Comparison of ENCODE assay signal across 24 cellular contexts in the genomic region with DNA sequence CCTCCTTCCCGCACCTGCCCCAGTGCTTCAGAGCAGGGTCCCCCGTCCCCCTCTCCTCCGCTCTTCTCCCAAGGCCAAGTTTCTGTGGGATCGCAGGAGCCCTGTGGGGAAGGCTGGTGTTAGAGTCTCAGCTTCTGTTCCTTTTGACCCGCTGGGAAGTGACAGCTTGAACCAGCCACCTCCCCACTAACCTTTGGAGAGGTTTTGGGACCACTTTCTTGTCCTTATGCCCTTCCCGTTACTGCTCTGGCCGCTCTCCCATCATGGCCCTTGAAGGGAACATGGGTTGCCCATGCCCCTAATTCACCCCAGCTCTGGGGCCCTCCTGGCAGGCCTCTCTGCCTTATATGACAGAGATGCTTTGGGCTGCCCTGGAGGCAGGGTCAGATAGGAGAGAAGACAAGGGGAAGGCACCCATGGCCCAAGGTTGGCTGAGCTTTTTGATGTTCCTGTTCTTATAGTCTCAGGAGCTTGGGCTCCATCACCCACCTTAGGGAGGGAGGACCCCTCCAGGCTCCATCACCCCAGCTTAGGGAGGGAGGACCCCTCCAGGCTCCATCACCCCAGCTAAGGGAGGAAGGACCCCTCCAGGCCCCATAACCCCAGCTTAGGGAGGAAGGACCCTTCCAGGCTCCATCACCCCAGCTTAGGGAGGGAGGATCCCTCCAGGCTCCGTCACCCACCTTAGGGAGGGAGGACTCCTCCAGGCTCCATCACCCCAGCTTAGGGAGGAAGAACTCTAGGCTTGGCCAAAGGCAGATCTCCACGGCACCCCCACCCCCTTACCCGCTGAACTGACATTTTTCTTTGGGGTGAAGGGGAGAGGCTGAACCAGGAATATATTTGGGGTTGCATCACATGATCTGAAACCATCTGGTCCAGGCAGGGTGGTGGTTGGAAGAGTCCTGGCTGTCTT. TPM values are rescaled to one million over a fixed set of nuclear protein-coding genes. Genes with fewer than 3 reads are reported as not detected.
DNase-seq lines count a peak whose midpoint lies in the region; ATAC-seq and TF ChIP-seq lines count a peak whose summit lies in the region.
"Had no signal": no experiment of that assay in that cellular context is flagged by ENCODE, and none has a peak within 500 bp of the region (broad histone marks: within the 10 kb centered on the region; RNA-seq: fewer than 3 reads in every experiment).

No MANE protein-coding gene starts in this region.

- H3K36me3 ChIP-seq in HEK293 (ENCODE audit: control insufficient read depth in 2 of 2, insufficient read depth in 1 of 2, low read length in 2 of 2), result no peaks in the 10 kb centered on the region
- H3K36me3 ChIP-seq in endodermal cell (ENCODE audit: control insufficient read depth, insufficient read depth, low read length), result no peaks in the 10 kb centered on the region
- H3K36me3 ChIP-seq: HAP-1, SJSA1 had no signal

- H3K4me1 ChIP-seq in HEK293 (ENCODE audit: control insufficient read depth, insufficient read depth, low read length) (no peaks in the 10 kb centered on the region), endodermal cell (ENCODE audit: control insufficient read depth, insufficient read depth, low read length) (no peaks in the 10 kb centered on the region)
- H3K4me1 ChIP-seq: HAP-1 had no signal

- H3K27me3 ChIP-seq in endodermal cell (ENCODE audit: control insufficient read depth, insufficient read depth, low read length, poor library complexity, severe bottlenecking), result no peaks in the 10 kb centered on the region
- H3K27me3 ChIP-seq: SJSA1 had no signal

- DNase-seq in activated CD8-positive, alpha-beta memory T cell treated with anti-CD3 and anti-CD28 coated beads, Interleukin-2, amount 50 U/mL, for 48 hours, result peak; percentile 46
- no peak for DNase-seq in activated CD8-positive, alpha-beta memory T cell treated with anti-CD3 and anti-CD28 coated beads, Interleukin-2, amount 10 ng/mL, durations not matched to agents 7 days and 5 days
- DNase-seq in endodermal cell (peak; percentile 43), progenitor cell of endocrine pancreas (ENCODE audit: low spot score, unreplicated experiment) (no peak), cerebellum (ENCODE audit: low spot score) (no peak), HFFc6 (no peak), putamen (ENCODE audit: low spot score) (no peak)
- DNase-seq: 8988T; C1 segment of cervical spinal cord; CD8-positive, alpha-beta T cell; DND-41; GM23248; NCI-H1105 treated with DMSO at 0.1 percent for 48 hours; NCI-H2029 treated with DMSO at 0.1 percent for 48 hours; NCI-H2171; NCI-H345; NCI-H524; NCI-H774; NK-92 treated with Interleukin-12 subunit alpha and Interleukin-12 subunit beta, amount 100 ng/mL, for 24 hours had no signal

- H3K9me3 Mint-ChIP-seq in activated CD8-positive, alpha-beta memory T cell treated with anti-CD3 and anti-CD28 coated beads, Interleukin-2, amount 10 ng/mL, durations not matched to agents 7 days and 5 days (ENCODE audit: low read depth), result no peaks in the 10 kb centered on the region
- H3K9me3 Mint-ChIP-seq in endodermal cell (no peaks in the 10 kb centered on the region), progenitor cell of endocrine pancreas (ENCODE audit: low read depth) (no peaks in the 10 kb centered on the region), HFFc6 (no peaks in the 10 kb centered on the region)
- H3K9me3 Mint-ChIP-seq: CD8-positive, alpha-beta T cell; IgD-negative memory B cell had no signal

- TF ChIP-seq CTCF in HEK293 (tag by site-specific recombination; IDR thresholded peaks at IDR 0.05), result no peak
- no peak for TF ChIP-seq CTCF in endodermal cell (conservative IDR thresholded peaks at IDR 0.05)
- no peak for TF ChIP-seq CTCF in progenitor cell of endocrine pancreas (IDR thresholded peaks at IDR 0.05; ENCODE audit: unreplicated experiment)
- TF ChIP-seq CTCF in HFFc6 (IDR thresholded peaks at IDR 0.05), result no peak

- POLR2A ChIA-PET in HEK293 (lab: Yijun Ruan, JAX), result interaction anchor here (0.6 to 0.8 kb wide), 2 partner anchors 68 to 148 kb away, joined by 3 read pairs; a partner anchor contains a TSS

- no peaks in the 10 kb centered on the region for H3K36me3 Mint-ChIP-seq in activated CD8-positive, alpha-beta memory T cell treated with anti-CD3 and anti-CD28 coated beads, Interleukin-2, amount 10 ng/mL, durations not matched to agents 7 days and 5 days
- no peaks in the 10 kb centered on the region for H3K36me3 Mint-ChIP-seq in endodermal cell (ENCODE audit: low read depth)
- no peaks in the 10 kb centered on the region for H3K36me3 Mint-ChIP-seq in progenitor cell of endocrine pancreas (ENCODE audit: insufficient read depth)
- no peaks in the 10 kb centered on the region for H3K36me3 Mint-ChIP-seq in HFFc6 (ENCODE audit: low read depth)
- H3K36me3 Mint-ChIP-seq: IgD-negative memory B cell had no signal

- H3K4me3 ChIP-seq in HEK293 (ENCODE audit: low read depth, low read length) (no peak overlapping the region), endodermal cell (ENCODE audit: low read length) (no peak overlapping the region)
- H3K4me3 ChIP-seq: GM12878, GM23248, HAP-1, SJSA1 had no signal

- no peaks in the 10 kb centered on the region for H3K27me3 Mint-ChIP-seq in activated CD8-positive, alpha-beta memory T cell treated with anti-CD3 and anti-CD28 coated beads, Interleukin-2, amount 10 ng/mL, durations not matched to agents 7 days and 5 days
- no peaks in the 10 kb centered on the region for H3K27me3 Mint-ChIP-seq in endodermal cell (ENCODE audit: insufficient read depth)
- H3K27me3 Mint-ChIP-seq in progenitor cell of endocrine pancreas, result peaks cover 3% of the 10 kb centered on the region
- peaks cover 8% of the 10 kb centered on the region; the same call in 1 of the 2 replicates for H3K27me3 Mint-ChIP-seq in HFFc6 (ENCODE audit: insufficient read depth)

- H3K27ac ChIP-seq in HEK293 (ENCODE audit: extremely low read depth, low read depth, low read length) (no peak overlapping the region), endodermal cell (ENCODE audit: low read depth, low read length) (no peak overlapping the region)
- H3K27ac ChIP-seq: GM23248, SJSA1 had no signal

- H3K27ac Mint-ChIP-seq in activated CD8-positive, alpha-beta memory T cell treated with anti-CD3 and anti-CD28 coated beads, Interleukin-2, amount 10 ng/mL, durations not matched to agents 7 days and 5 days, result no peak overlapping the region
- no peak overlapping the region for H3K27ac Mint-ChIP-seq in endodermal cell
- peak overlapping the region; percentile 37 for H3K27ac Mint-ChIP-seq in progenitor cell of endocrine pancreas
- H3K27ac Mint-ChIP-seq in HFFc6, result no peak overlapping the region
- H3K27ac Mint-ChIP-seq: CD8-positive, alpha-beta T cell; IgD-negative memory B cell had no signal

- no peak for ATAC-seq in activated CD8-positive, alpha-beta memory T cell treated with anti-CD3 and anti-CD28 coated beads, Interleukin-2, amount 10 ng/mL, durations not matched to agents 7 days and 5 days
- ATAC-seq: CD8-positive, alpha-beta T cell; GM12878 had no signal

- no peaks in the 10 kb centered on the region for H3K9me3 ChIP-seq in HEK293 (ENCODE audit: control insufficient read depth, insufficient read depth, low read depth, low read length)
- H3K9me3 ChIP-seq in endodermal cell (ENCODE audit: control insufficient read depth, low read length), result no peaks in the 10 kb centered on the region
- H3K9me3 ChIP-seq: HAP-1, SJSA1 had no signal

- no peak overlapping the region for H3K9ac ChIP-seq in endodermal cell (ENCODE audit: extremely low read depth, low read length, poor library complexity, severe bottlenecking)
- H3K9ac ChIP-seq: GM23248 had no signal

- WGBS in endodermal cell (ENCODE audit: insufficient coverage in 1 of 2, insufficient read length in 1 of 2), 2 experiments, result 90 to 94% methylated on average over 3 to 10 of the region's 10 CpGs

- H3K4me3 Mint-ChIP-seq in activated CD8-positive, alpha-beta memory T cell treated with anti-CD3 and anti-CD28 coated beads, Interleukin-2, amount 10 ng/mL, durations not matched to agents 7 days and 5 days, result no peak overlapping the region
- H3K4me3 Mint-ChIP-seq in endodermal cell, result no peak overlapping the region
- no peak overlapping the region for H3K4me3 Mint-ChIP-seq in progenitor cell of endocrine pancreas (ENCODE audit: low read depth)
- no peak overlapping the region for H3K4me3 Mint-ChIP-seq in HFFc6
- H3K4me3 Mint-ChIP-seq: CD8-positive, alpha-beta T cell; IgD-negative memory B cell had no signal

- CTCF ChIA-PET in activated CD8-positive, alpha-beta memory T cell treated with anti-CD3 and anti-CD28 coated beads, Interleukin-2, amount 10 ng/mL, durations not matched to agents 7 days and 5 days (lab: Charles Lee), result interaction anchor here (0.7 kb wide), 1 partner anchor 294 kb away, joined by 3 read pairs; no protein-coding TSS in a partner anchor
- CTCF ChIA-PET in HEK293 (lab: Yijun Ruan, JAX), result interaction anchor here (0.6 to 2.4 kb wide), 7 partner anchors 9 to 302 kb away, joined by 3 to 10 read pairs (median 3); no protein-coding TSS in a partner anchor

- H3K4me1 Mint-ChIP-seq in activated CD8-positive, alpha-beta memory T cell treated with anti-CD3 and anti-CD28 coated beads, Interleukin-2, amount 10 ng/mL, durations not matched to agents 7 days and 5 days, result no peaks in the 10 kb centered on the region
- no peaks in the 10 kb centered on the region for H3K4me1 Mint-ChIP-seq in endodermal cell
- H3K4me1 Mint-ChIP-seq in progenitor cell of endocrine pancreas (ENCODE audit: low read depth), result peaks cover 3% of the 10 kb centered on the region
- H3K4me1 Mint-ChIP-seq in HFFc6 (ENCODE audit: low read depth), result peaks cover 17% of the 10 kb centered on the region
- H3K4me1 Mint-ChIP-seq: IgD-negative memory B cell had no signal

TF ChIP-seq in HEK293, 187 proteins besides CTCF, POLR2A, EP300 and RAD21 (continues in another document):
- no peak for TF ChIP-seq SP2 (tag by site-specific recombination; IDR thresholded peaks at IDR 0.05)
- TF ChIP-seq, protein P1, sequence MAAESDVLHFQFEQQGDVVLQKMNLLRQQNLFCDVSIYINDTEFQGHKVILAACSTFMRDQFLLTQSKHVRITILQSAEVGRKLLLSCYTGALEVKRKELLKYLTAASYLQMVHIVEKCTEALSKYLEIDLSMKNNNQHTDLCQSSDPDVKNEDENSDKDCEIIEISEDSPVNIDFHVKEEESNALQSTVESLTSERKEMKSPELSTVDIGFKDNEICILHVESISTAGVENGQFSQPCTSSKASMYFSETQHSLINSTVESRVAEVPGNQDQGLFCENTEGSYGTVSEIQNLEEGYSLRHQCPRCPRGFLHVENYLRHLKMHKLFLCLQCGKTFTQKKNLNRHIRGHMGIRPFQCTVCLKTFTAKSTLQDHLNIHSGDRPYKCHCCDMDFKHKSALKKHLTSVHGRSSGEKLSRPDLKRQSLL (tag by site-specific recombination; IDR thresholded peaks at IDR 0.05), result peak; percentile 94
- no peak for TF ChIP-seq ZNF175 (tag by site-specific recombination; IDR thresholded peaks at IDR 0.05)

RNA-seq across cellular contexts. Expression of a gene that starts 45.0 kb away (rescaled TPM):
- 10 to 100 TPM in 1 of 2 experiments, 1 to 10 TPM in 1; 6.3 to 12.5 TPM for total RNA-seq in activated CD8-positive, alpha-beta memory T cell treated with anti-CD3 and anti-CD28 coated beads, Interleukin-2, amount 10 ng/mL, durations not matched to agents 7 days and 5 days
- total RNA-seq in endodermal cell (10 to 100 TPM in 1 of 2 donors, 1 to 10 TPM in 1; 6.5 to 11.8 TPM), progenitor cell of endocrine pancreas (2.4 TPM in 2 replicates), cerebellum (2.1 TPM)
- polyA plus RNA-seq in endodermal cell (2013, experiment 1 of 2), result 6.3 TPM
- 6.3 TPM for polyA plus RNA-seq in endodermal cell (2013, experiment 2 of 2)
- total RNA-seq in HFFc6 (2021; fragmentation: NEBNext Ultra II Directional; extraction: Animal tissue kit (Norgen Biotek cat#: 25700)), result under 1 TPM; 0.20 to 0.83 (median 0.60) TPM

Comparison
In these comparisons a context has a peak if more than half of its experiments do, and no peak if none do; other contexts are left out.
1. DNase-seq: peak in activated CD8-positive, alpha-beta memory T cell treated with anti-CD3 and anti-CD28 coated beads, Interleukin-2, amount 50 U/mL, for 48 hours (single experiment) and endodermal cell (single experiment); none in activated CD8-positive, alpha-beta memory T cell treated with anti-CD3 and anti-CD28 coated beads, Interleukin-2, amount 10 ng/mL, durations not matched to agents 7 days and 5 days (single experiment), progenitor cell of endocrine pancreas (single experiment), cerebellum (single experiment), HFFc6 (single experiment) and putamen (single experiment).